ENCODE assay signal across 8 cellular contexts in genomic region chr4:173121044-173121685, GRCh38. TPM values are rescaled to one million over a fixed set of nuclear protein-coding genes. Genes with fewer than 3 reads are reported as not detected.
A peak's percentile ranks its signal among the peaks of the same experiment; 100 is the strongest.
DNase-seq lines count a peak whose midpoint lies in the region; ATAC-seq and TF ChIP-seq lines count a peak whose summit lies in the region.

No MANE protein-coding gene starts in this region.

- peaks cover 31% of the 10 kb centered on the region for H3K4me1 Mint-ChIP-seq in WTC11

- TF ChIP-seq CTCF in GM10266 (IDR thresholded peaks at IDR 0.05; ENCODE audit: control insufficient read depth, insufficient read depth, low read depth, missing control alignments) (no peak), WTC11 (IDR thresholded peaks at IDR 0.05) (no peak), mucosa of descending colon (IDR thresholded peaks at IDR 0.05) (no peak)

- H3K27ac Mint-ChIP-seq in WTC11 = peak overlapping the region; percentile 22; the same call in 1 of the 2 replicates

- H3K9me3 Mint-ChIP-seq in WTC11 = 0 out of 2 replicates have a peak, but pooled peaks cover 7% of the 10 kb centered on the region

- H3K36me3 ChIP-seq in mucosa of descending colon (ENCODE audit: low read depth) = no peaks in the 10 kb centered on the region

- DNase-seq in GM10266 (ENCODE audit: extremely low spot score) (peak; percentile 17), WTC11 (ENCODE audit: low spot score) (peak; percentile 44), mucosa of descending colon (peak in 2 of 3 donors; percentile 67), activated gamma-delta T cell treated with Interleukin-2 at 50 U/mL for 16 hours (no peak), T-helper 1 cell (no peak)
- no peak for DNase-seq in stimulated activated naive CD4-positive, alpha-beta T cell treated with Interleukin-2 at 50 U/mL for 16 hours (lab: John Stamatoyannopoulos, UW)

- CTCF ChIA-PET in WTC11 (lab: Charles Lee) = interaction anchor here (0.8 to 1.8 kb wide), 3 partner anchors 97 to 136 kb away, joined by 3 to 7 read pairs (median 3); no protein-coding TSS in a partner anchor

- no peak overlapping the region for H3K4me3 ChIP-seq in mucosa of descending colon

- intact Hi-C loops in mucosa of descending colon (cut with DNase I, micrococcal nuclease) = no loop called here

- 0 out of 2 replicates have a peak, but pooled peaks cover 2% of the 10 kb centered on the region for H3K36me3 Mint-ChIP-seq in WTC11

- no peaks in the 10 kb centered on the region for H3K27me3 Mint-ChIP-seq in WTC11 (ENCODE audit: low read depth)

- H3K4me3 Mint-ChIP-seq in WTC11 = no peak overlapping the region

- H3K4me1 ChIP-seq in mucosa of descending colon (ENCODE audit: low read depth) = peaks cover 15% of the 10 kb centered on the region

- no peaks in the 10 kb centered on the region for H3K9me3 ChIP-seq in mucosa of descending colon

- ATAC-seq in GM21360 (IDR thresholded peaks at IDR 0.05; ENCODE audit: unreplicated experiment) = peak; percentile 92
- peak; percentile 100 for ATAC-seq in HG03460 (IDR thresholded peaks at IDR 0.05; ENCODE audit: unreplicated experiment)
- peak; percentile 95 for ATAC-seq in WTC11
- peak; percentile 94 for ATAC-seq in mucosa of descending colon

- POLR2A ChIA-PET in WTC11 (lab: Charles Lee) = interaction anchor here (1.0 to 1.3 kb wide), 2 partner anchors 98 to 126 kb away, joined by 3 to 4 read pairs; no protein-coding TSS in a partner anchor

TF ChIP-seq in WTC11, 78 proteins besides CTCF, POLR2A, EP300 and RAD21:
- TF ChIP-seq JUN (CRISPR knock-in tag; IDR thresholded peaks at IDR 0.05) = no peak
- TF ChIP-seq, protein P1, sequence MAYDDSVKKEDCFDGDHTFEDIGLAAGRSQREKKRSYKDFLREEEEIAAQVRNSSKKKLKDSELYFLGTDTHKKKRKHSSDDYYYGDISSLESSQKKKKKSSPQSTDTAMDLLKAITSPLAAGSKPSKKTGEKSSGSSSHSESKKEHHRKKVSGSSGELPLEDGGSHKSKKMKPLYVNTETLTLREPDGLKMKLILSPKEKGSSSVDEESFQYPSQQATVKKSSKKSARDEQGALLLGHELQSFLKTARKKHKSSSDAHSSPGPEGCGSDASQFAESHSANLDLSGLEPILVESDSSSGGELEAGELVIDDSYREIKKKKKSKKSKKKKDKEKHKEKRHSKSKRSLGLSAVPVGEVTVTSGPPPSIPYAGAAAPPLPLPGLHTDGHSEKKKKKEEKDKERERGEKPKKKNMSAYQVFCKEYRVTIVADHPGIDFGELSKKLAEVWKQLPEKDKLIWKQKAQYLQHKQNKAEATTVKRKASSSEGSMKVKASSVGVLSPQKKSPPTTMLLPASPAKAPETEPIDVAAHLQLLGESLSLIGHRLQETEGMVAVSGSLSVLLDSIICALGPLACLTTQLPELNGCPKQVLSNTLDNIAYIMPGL (CRISPR knock-in tag; IDR thresholded peaks at IDR 0.05) = no peak
- TF ChIP-seq ETV6 (CRISPR knock-in tag; IDR thresholded peaks at IDR 0.05) = no peak
- no peak for TF ChIP-seq IRF2 (CRISPR knock-in tag; IDR thresholded peaks at IDR 0.05; ENCODE audit: borderline replicate concordance, low read depth)
- TF ChIP-seq, protein P2, sequence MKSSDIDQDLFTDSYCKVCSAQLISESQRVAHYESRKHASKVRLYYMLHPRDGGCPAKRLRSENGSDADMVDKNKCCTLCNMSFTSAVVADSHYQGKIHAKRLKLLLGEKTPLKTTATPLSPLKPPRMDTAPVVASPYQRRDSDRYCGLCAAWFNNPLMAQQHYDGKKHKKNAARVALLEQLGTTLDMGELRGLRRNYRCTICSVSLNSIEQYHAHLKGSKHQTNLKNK (CRISPR knock-in tag; IDR thresholded peaks at IDR 0.05) = no peak
- no peak for TF ChIP-seq RORB (CRISPR knock-in tag; IDR thresholded peaks at IDR 0.05)
- no peak for TF ChIP-seq ZSCAN18 (CRISPR knock-in tag; IDR thresholded peaks at IDR 0.05)
- TF ChIP-seq TCF7 (CRISPR knock-in tag; IDR thresholded peaks at IDR 0.05; ENCODE audit: low read depth) = no peak

RNA-seq across cellular contexts. Expression of gene GALNT7, which starts 47.4 kb away (rescaled TPM):
- total RNA-seq in WTC11 (2021) (79.9 to 86.9 TPM (median 82.8 TPM) in 3 replicates), mucosa of descending colon (100 to 1,000 TPM in 2 of 3 donors, 10 to 100 TPM in 1; 61.4 to 141 (median 109) TPM)

Comparison
In these comparisons a context has a peak if more than half of its experiments do, and no peak if none do; other contexts are left out.
1. DNase-seq: peak in GM10266 (single experiment), WTC11 (single experiment) and mucosa of descending colon (2 of 3); none in activated gamma-delta T cell treated with Interleukin-2 at 50 U/mL for 16 hours (single experiment), T-helper 1 cell (0 of 5) and stimulated activated naive CD4-positive, alpha-beta T cell treated with Interleukin-2 at 50 U/mL for 16 hours (single experiment).
2. Peak in every context shown above with its lines, with median percentiles within 50 percentile points of each other: ATAC-seq.